8 cellular contexts compared by ENCODE assay signal in the genomic region with DNA sequence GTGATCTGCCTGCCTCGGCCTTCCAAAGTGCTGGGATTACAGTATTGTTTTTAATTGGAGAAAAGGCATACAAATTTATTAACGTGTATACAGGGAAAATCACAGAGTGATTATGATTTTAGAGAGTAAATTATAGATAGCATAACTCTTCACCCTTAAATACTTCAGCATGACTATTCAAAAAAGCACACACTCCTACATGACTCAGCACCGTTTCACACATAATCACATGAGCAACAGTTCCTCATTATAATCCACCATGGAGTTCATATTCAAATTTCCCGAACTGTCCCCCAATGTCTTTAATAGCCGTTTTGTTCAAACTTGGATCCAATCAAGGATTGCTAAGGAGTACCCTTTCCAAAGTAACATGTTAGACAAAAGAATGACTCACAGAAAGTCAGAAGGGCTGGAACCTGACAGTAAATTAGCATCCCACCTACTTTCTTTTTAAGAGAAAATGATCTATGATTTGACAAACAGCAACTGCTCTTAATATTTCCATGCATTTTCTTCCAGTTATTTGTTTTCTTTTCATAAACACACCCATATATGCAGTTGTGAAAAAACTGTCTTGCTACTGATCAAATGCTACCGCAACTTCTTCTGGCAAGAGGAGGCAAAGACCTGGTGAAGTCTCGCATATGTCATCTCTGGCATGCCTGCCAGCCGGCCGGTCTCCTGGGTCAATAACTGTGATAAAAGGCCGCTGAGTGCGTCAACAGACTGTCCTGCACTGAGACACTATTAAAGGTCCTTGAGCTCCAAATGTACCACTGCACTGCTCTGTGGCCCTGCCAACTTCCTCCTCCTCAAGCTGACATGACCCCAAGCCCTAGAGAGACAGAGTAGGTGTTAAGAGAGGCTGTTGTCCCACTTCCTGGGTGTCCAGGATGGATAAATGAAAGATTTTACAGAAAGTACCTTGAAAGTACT. TPM values are rescaled to one million over a fixed set of nuclear protein-coding genes. Genes with fewer than 3 reads are reported as not detected.
A peak's percentile ranks its signal among the peaks of the same experiment; 100 is the strongest.
DNase-seq lines count a peak whose midpoint lies in the region; ATAC-seq, FAIRE-seq and TF ChIP-seq lines count a peak whose summit lies in the region.

No MANE protein-coding gene starts in this region.

- H4K20me1 ChIP-seq in SK-N-SH (ENCODE audit: insufficient read depth), result peaks cover 33% of the 10 kb centered on the region

- H3K4me2 ChIP-seq in A549 (peak overlapping the region; percentile 64), SK-N-SH (no peak overlapping the region)

- H3K4me1 ChIP-seq in A549 (peaks cover 76% of the 10 kb centered on the region), SK-N-SH (ENCODE audit: control insufficient read depth in 1 of 2, insufficient read depth in 2 of 2, low read depth in 1 of 2, low read length in 1 of 2) (peaks cover 22 to 29% of the 10 kb centered on the region in 2 experiments; a peak in 2 of 4 replicates)

- TF ChIP-seq EP300 in A549 (IDR thresholded peaks at IDR 0.05), result no peak
- TF ChIP-seq EP300 in SK-N-SH (IDR thresholded peaks at IDR 0.05; ENCODE audit: borderline replicate concordance in 1 of 2, low read depth in 1 of 2, low read length in 1 of 2), result no peak

- H3K9me3 ChIP-seq in A549 (no peaks in the 10 kb centered on the region), SK-N-SH (no peaks in the 10 kb centered on the region)

- peak; percentile 51 to 61 for DNase-seq in A549 (ENCODE audit: low read depth in 1 of 2, low spot score in 1 of 2)
- no peak for DNase-seq in GM12892 (ENCODE audit: insufficient read length)
- no peak for DNase-seq in SK-N-SH
- no peak for DNase-seq in epithelial cell of prostate (ENCODE audit: low read depth, low spot score)
- no peak for DNase-seq in omental fat pad (ENCODE audit: low spot score)

- no peaks in the 10 kb centered on the region for H3K36me3 ChIP-seq in SK-N-SH (replicated peaks in 1 of 2; ENCODE audit: control insufficient read depth in 1 of 2, insufficient read depth in 2 of 2, low read length in 1 of 2)

- H2AFZ ChIP-seq in SK-N-SH (ENCODE audit: low read depth), result no peak overlapping the region

- no peak overlapping the region for H3K9ac ChIP-seq in SK-N-SH

- POLR2A ChIA-PET in A549 (lab: Yijun Ruan, JAX), result no interaction called here
- POLR2A ChIA-PET in SK-N-SH (lab: Yijun Ruan, JAX), result no interaction called here

- ATAC-seq in A549 (peak; percentile 54 to 69; a peak in 4 of 6 replicates), omental fat pad (ENCODE audit: low FRiP score) (peak; percentile 53), GM21390 (IDR thresholded peaks at IDR 0.05; ENCODE audit: unreplicated experiment) (no peak), GM19324 (IDR thresholded peaks at IDR 0.05; ENCODE audit: low FRiP score, unreplicated experiment) (no peak), GM18909 (IDR thresholded peaks at IDR 0.05; ENCODE audit: poor library complexity, unreplicated experiment) (no peak)

- H3K79me2 ChIP-seq in SK-N-SH (ENCODE audit: insufficient read depth), result peaks cover 63% of the 10 kb centered on the region

- no peak for TF ChIP-seq RAD21 in A549 (conservative IDR thresholded peaks at IDR 0.05 in 1 of 2, IDR thresholded peaks at IDR 0.05 in 1 of 2)
- TF ChIP-seq RAD21 in SK-N-SH (IDR thresholded peaks at IDR 0.05; ENCODE audit: low read length), result no peak

- no peaks in the 10 kb centered on the region for H3K9me2 ChIP-seq in SK-N-SH

- TF ChIP-seq POLR2A in A549 (IDR thresholded peaks at IDR 0.05; ENCODE audit: low read length) (no peak), GM12892 (IDR thresholded peaks at IDR 0.05; ENCODE audit: low read depth, low read length) (no peak)

- CTCF ChIA-PET in A549 (lab: Yijun Ruan, JAX) (interaction anchor here (0.6 to 7.3 kb wide), 8 partner anchors 10 to 868 kb away, joined by 3 to 53 read pairs (median 4); a partner anchor contains a TSS), SK-N-SH (lab: Yijun Ruan, JAX) (interaction anchor here (1.0 to 1.8 kb wide), 2 partner anchors 11 to 29 kb away, joined by 3 to 5 read pairs; no protein-coding TSS in a partner anchor)

- no peaks in the 10 kb centered on the region for H3K27me3 ChIP-seq in SK-N-SH (ENCODE audit: insufficient read depth)

- WGBS in A549 (ENCODE audit: missing lambda C conversion rate), result 29% methylated on average over 11 of the region's 11 CpGs
- 68% methylated on average over 11 of the region's 11 CpGs for WGBS in SK-N-SH (ENCODE audit: low lambda C conversion rate)

- peak overlapping the region; percentile 70 to 84 for H3K27ac ChIP-seq in A549
- peak overlapping the region in 1 of 2 experiments; percentile 4; a peak in 1 of 4 replicates for H3K27ac ChIP-seq in SK-N-SH (ENCODE audit: low read depth in 2 of 2, low read length in 1 of 2)
- peak overlapping the region; percentile 70 for H3K27ac ChIP-seq in epithelial cell of prostate

- FAIRE-seq in A549 (lab: Jason Lieb, UNC) (no peak), GM12892 (lab: Jason Lieb, UNC) (peak; percentile 30)

- H3F3A ChIP-seq in SK-N-SH (replicated peaks; ENCODE audit: insufficient read depth), result no peaks in the 10 kb centered on the region

- TF ChIP-seq CTCF in A549 (IDR thresholded peaks at IDR 0.05) (no peak), SK-N-SH (IDR thresholded peaks at IDR 0.05) (no peak), omental fat pad (IDR thresholded peaks at IDR 0.05) (no peak)

- no peak overlapping the region; the same call in 2 of the 3 replicates for H3K4me3 ChIP-seq in A549
- H3K4me3 ChIP-seq in SK-N-SH (ENCODE audit: low read depth in 2 of 2, low read length in 1 of 2), result no peak overlapping the region

TF ChIP-seq in A549, 52 proteins besides CTCF, POLR2A, EP300 and RAD21:
- no peak for TF ChIP-seq TP53 (CRISPR knock-in tag; IDR thresholded peaks at IDR 0.05)
- TF ChIP-seq NFE2L2 (conservative IDR thresholded peaks at IDR 0.05; ENCODE audit: low read length), result peak; percentile 92
- 0 out of 2 replicates have a peak, but pooled peaks have one; percentile 14 for TF ChIP-seq JUNB (IDR thresholded peaks at IDR 0.05)
- TF ChIP-seq MAFK (IDR thresholded peaks at IDR 0.05; ENCODE audit: partially characterized antibody), result peak; percentile 95
- no peak for TF ChIP-seq FOSL2 (IDR thresholded peaks at IDR 0.05)
- TF ChIP-seq FOSL2 (CRISPR knock-in tag; IDR thresholded peaks at IDR 0.05), result peak; percentile 74

TF ChIP-seq in SK-N-SH, 30 proteins besides CTCF, POLR2A, EP300 and RAD21:
- TF ChIP-seq, protein P1, sequence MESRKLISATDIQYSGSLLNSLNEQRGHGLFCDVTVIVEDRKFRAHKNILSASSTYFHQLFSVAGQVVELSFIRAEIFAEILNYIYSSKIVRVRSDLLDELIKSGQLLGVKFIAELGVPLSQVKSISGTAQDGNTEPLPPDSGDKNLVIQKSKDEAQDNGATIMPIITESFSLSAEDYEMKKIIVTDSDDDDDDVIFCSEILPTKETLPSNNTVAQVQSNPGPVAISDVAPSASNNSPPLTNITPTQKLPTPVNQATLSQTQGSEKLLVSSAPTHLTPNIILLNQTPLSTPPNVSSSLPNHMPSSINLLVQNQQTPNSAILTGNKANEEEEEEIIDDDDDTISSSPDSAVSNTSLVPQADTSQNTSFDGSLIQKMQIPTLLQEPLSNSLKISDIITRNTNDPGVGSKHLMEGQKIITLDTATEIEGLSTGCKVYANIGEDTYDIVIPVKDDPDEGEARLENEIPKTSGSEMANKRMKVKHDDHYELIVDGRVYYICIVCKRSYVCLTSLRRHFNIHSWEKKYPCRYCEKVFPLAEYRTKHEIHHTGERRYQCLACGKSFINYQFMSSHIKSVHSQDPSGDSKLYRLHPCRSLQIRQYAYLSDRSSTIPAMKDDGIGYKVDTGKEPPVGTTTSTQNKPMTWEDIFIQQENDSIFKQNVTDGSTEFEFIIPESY (IDR thresholded peaks at IDR 0.05; ENCODE audit: borderline replicate concordance, low read depth), result no peak
- TF ChIP-seq FOSL2 (IDR thresholded peaks at IDR 0.05; ENCODE audit: borderline replicate concordance, low read depth) (peak; percentile 11; the same call in 1 of the 2 replicates), MXI1 (IDR thresholded peaks at IDR 0.05; ENCODE audit: low read depth, low read length) (no peak), YY1 (IDR thresholded peaks at IDR 0.05; ENCODE audit: low read depth) (no peak)

RNA-seq across cellular contexts. Expression of a gene that starts 31.9 kb away (rescaled TPM):
- polyA plus RNA-seq in A549 (2011; rRNA removed), result 27.7 and 32.5 TPM in 2 replicates
- 21.8 and 26.8 TPM in 2 replicates for polyA plus RNA-seq in A549 (2012; cell fraction: cytosol; rRNA removed)
- 38.6 and 40.1 TPM in 2 replicates for polyA plus RNA-seq in A549 (2012; cell fraction: nucleus; rRNA removed)
- polyA plus RNA-seq in A549 (2017; fragmentation: RNase III; extraction: RNeasy Plus Mini Kit Qiagen cat#74134 plus additional on column Dnase treatment), result 20.6 to 21.7 TPM (median 21.6 TPM) in 3 replicates
- 31.3 and 33.3 TPM in 2 replicates for polyA minus RNA-seq in A549 (2011; rRNA and poly(A)+ RNA removed)
- polyA plus RNA-seq in GM12892 (2012; ENCODE audit: missing spikeins), result 58.6 TPM
- 26.2 and 27.0 TPM in 2 replicates for polyA plus RNA-seq in SK-N-SH (2012; rRNA removed)
- polyA plus RNA-seq in SK-N-SH (2012; cell fraction: cytosol; rRNA removed), result 16.1 and 21.6 TPM in 2 replicates
- polyA plus RNA-seq in SK-N-SH (2012; cell fraction: nucleus; rRNA removed), result 28.8 and 31.1 TPM in 2 replicates
- total RNA-seq in omental fat pad, result 10 to 100 TPM; 37.5 to 89.0 (median 62.8) TPM

Comparison
In these comparisons a context has a peak if more than half of its experiments do, and no peak if none do; other contexts are left out.
1. ATAC-seq: peak in A549 (2 of 2) and omental fat pad (single experiment); none in GM21390 (single experiment), GM19324 (single experiment) and GM18909 (single experiment).
2. DNase-seq: peak in A549 (2 of 2); none in GM12892 (single experiment), SK-N-SH (single experiment), epithelial cell of prostate (single experiment) and omental fat pad (single experiment).